Comparison of ENCODE assay signal across 17 cellular contexts in the genomic region with DNA sequence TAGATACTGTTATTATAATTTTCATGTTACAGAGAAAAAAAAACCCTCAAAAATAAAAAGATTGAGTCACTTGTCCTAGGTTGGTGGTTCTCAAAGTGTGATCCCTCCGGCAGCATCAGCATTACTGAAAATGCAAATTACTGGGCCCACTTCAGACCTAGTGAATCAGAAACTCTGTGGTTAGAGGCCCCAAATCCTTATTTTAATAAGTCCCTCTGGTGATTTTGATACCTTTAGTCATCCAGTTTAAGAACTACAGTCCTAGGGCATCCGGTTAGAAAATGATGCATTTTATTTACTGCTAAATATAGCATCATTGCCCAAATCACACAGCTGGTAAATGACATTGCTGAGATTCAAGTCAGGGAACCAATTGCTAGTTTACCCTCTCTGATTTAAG.
DNase-seq lines count a peak whose midpoint lies in the region; ATAC-seq and TF ChIP-seq lines count a peak whose summit lies in the region.
"Had no signal": no experiment of that assay in that cellular context is flagged by ENCODE, and none has a peak within 500 bp of the region (broad histone marks: within the 10 kb centered on the region; RNA-seq: fewer than 3 reads in every experiment).

No MANE protein-coding gene starts in this region.

- POLR2A ChIA-PET in activated CD4-positive, alpha-beta memory T cell treated with anti-CD3 and anti-CD28 coated beads for 36 hours (lab: Charles Lee) = interaction anchor here (0.6 to 1.9 kb wide), 3 partner anchors 165 to 364 kb away, joined by 3 to 7 read pairs (median 5); no protein-coding TSS in a partner anchor
- POLR2A ChIA-PET in activated CD4-positive, alpha-beta memory T cell treated with anti-CD3 and anti-CD28 coated beads, Interleukin-2, amount 10 ng/mL, durations not matched to agents 7 days and 5 days (lab: Charles Lee) = no interaction called here

- H3K36me3 Mint-ChIP-seq in activated CD4-positive, alpha-beta memory T cell treated with anti-CD3 and anti-CD28 coated beads for 36 hours = peaks cover 9% of the 10 kb centered on the region
- H3K36me3 Mint-ChIP-seq in activated CD4-positive, alpha-beta memory T cell treated with anti-CD3 and anti-CD28 coated beads, Interleukin-2, amount 10 ng/mL, durations not matched to agents 7 days and 5 days (ENCODE audit: low read depth) = no peaks in the 10 kb centered on the region
- peaks cover 14% of the 10 kb centered on the region for H3K36me3 Mint-ChIP-seq in HFFc6 (ENCODE audit: low read depth)
- H3K36me3 Mint-ChIP-seq: T-cell had no signal

- no peaks in the 10 kb centered on the region for H3K27me3 Mint-ChIP-seq in activated CD4-positive, alpha-beta memory T cell treated with anti-CD3 and anti-CD28 coated beads for 36 hours
- H3K27me3 Mint-ChIP-seq in activated CD4-positive, alpha-beta memory T cell treated with anti-CD3 and anti-CD28 coated beads, Interleukin-2, amount 10 ng/mL, durations not matched to agents 7 days and 5 days = no peaks in the 10 kb centered on the region
- peaks cover 2% of the 10 kb centered on the region for H3K27me3 Mint-ChIP-seq in HFFc6 (ENCODE audit: insufficient read depth)
- H3K27me3 Mint-ChIP-seq: activated naive CD4-positive, alpha-beta T cell treated with anti-CD3 and anti-CD28 coated beads, Interleukin-2, amount 50 U/mL, for 24 hours; central memory CD8-positive, alpha-beta T cell; T-cell had no signal

- CTCF ChIA-PET in activated CD4-positive, alpha-beta memory T cell treated with anti-CD3 and anti-CD28 coated beads for 36 hours (lab: Charles Lee) = interaction anchor here (1.0 to 2.1 kb wide), 2 partner anchors 202 to 507 kb away, joined by 3 to 6 read pairs; no protein-coding TSS in a partner anchor
- CTCF ChIA-PET in activated CD4-positive, alpha-beta memory T cell treated with anti-CD3 and anti-CD28 coated beads, Interleukin-2, amount 10 ng/mL, durations not matched to agents 7 days and 5 days (lab: Charles Lee) = no interaction called here

- no peaks in the 10 kb centered on the region for H3K9me3 ChIP-seq in skeletal muscle satellite cell (replicated peaks; ENCODE audit: low read length)
- H3K9me3 ChIP-seq: Caco-2, left ventricle myocardium inferior, Peyer's patch had no signal

- TF ChIP-seq CTCF in HFFc6 (IDR thresholded peaks at IDR 0.05) = no peak

- peak overlapping the region; percentile 51 for H3K4me2 ChIP-seq in skeletal muscle satellite cell (ENCODE audit: low read length)

- H3K4me1 ChIP-seq in skeletal muscle satellite cell (ENCODE audit: control insufficient read depth, insufficient read depth, low read length) = peaks cover 53% of the 10 kb centered on the region
- H3K4me1 ChIP-seq: Caco-2, Peyer's patch had no signal

- no peaks in the 10 kb centered on the region for H3K36me3 ChIP-seq in skeletal muscle satellite cell (ENCODE audit: insufficient read depth, low read length)
- H3K36me3 ChIP-seq: left ventricle myocardium inferior, Peyer's patch had no signal

- no peaks in the 10 kb centered on the region for H3K27me3 ChIP-seq in skeletal muscle satellite cell (ENCODE audit: control insufficient read depth, insufficient read depth, low read length)
- H3K27me3 ChIP-seq: Peyer's patch had no signal

- peaks cover 43% of the 10 kb centered on the region for H3K4me1 Mint-ChIP-seq in activated CD4-positive, alpha-beta memory T cell treated with anti-CD3 and anti-CD28 coated beads for 36 hours (ENCODE audit: low read depth)
- H3K4me1 Mint-ChIP-seq in activated CD4-positive, alpha-beta memory T cell treated with anti-CD3 and anti-CD28 coated beads, Interleukin-2, amount 10 ng/mL, durations not matched to agents 7 days and 5 days = peaks cover 3% of the 10 kb centered on the region
- H3K4me1 Mint-ChIP-seq in HFFc6 (ENCODE audit: low read depth) = peaks cover 67% of the 10 kb centered on the region
- H3K4me1 Mint-ChIP-seq: activated CD4-positive, alpha-beta T cell treated with anti-CD3 and anti-CD28 coated beads, Interleukin-2, amount 10 ng/mL, durations not matched to agents 7 days and 5 days; activated naive CD4-positive, alpha-beta T cell treated with anti-CD3 and anti-CD28 coated beads, Interleukin-2, amount 50 U/mL, for 24 hours; central memory CD8-positive, alpha-beta T cell; naive B cell; T-cell had no signal

- no peak for ATAC-seq in HG02938 (IDR thresholded peaks at IDR 0.05; ENCODE audit: unreplicated experiment)
- ATAC-seq in GM21529 (IDR thresholded peaks at IDR 0.05; ENCODE audit: unreplicated experiment) = no peak
- ATAC-seq: T-cell had no signal

- intact Hi-C loops in activated CD4-positive, alpha-beta memory T cell treated with anti-CD3 and anti-CD28 coated beads for 36 hours (cut with micrococcal nuclease) = loop anchor here (1.0 to 5.0 kb wide), 5 partner anchors 26 to 164 kb away; no protein-coding TSS in a partner anchor

- H3K9ac ChIP-seq in skeletal muscle satellite cell (ENCODE audit: low read depth, low read length) = peak overlapping the region; percentile 65

- no peak overlapping the region for H3K27ac Mint-ChIP-seq in activated CD4-positive, alpha-beta memory T cell treated with anti-CD3 and anti-CD28 coated beads for 36 hours
- no peak overlapping the region for H3K27ac Mint-ChIP-seq in activated CD4-positive, alpha-beta memory T cell treated with anti-CD3 and anti-CD28 coated beads, Interleukin-2, amount 10 ng/mL, durations not matched to agents 7 days and 5 days
- H3K27ac Mint-ChIP-seq in HFFc6 = peak overlapping the region; percentile 27; the same call in 1 of the 2 replicates
- H3K27ac Mint-ChIP-seq: activated CD4-positive, alpha-beta T cell treated with anti-CD3 and anti-CD28 coated beads, Interleukin-2, amount 10 ng/mL, durations not matched to agents 7 days and 5 days; activated naive CD4-positive, alpha-beta T cell treated with anti-CD3 and anti-CD28 coated beads, Interleukin-2, amount 50 U/mL, for 24 hours; naive B cell; T-cell had no signal

- peaks cover 15% of the 10 kb centered on the region for H3K9me3 Mint-ChIP-seq in activated CD4-positive, alpha-beta memory T cell treated with anti-CD3 and anti-CD28 coated beads for 36 hours
- H3K9me3 Mint-ChIP-seq in activated CD4-positive, alpha-beta memory T cell treated with anti-CD3 and anti-CD28 coated beads, Interleukin-2, amount 10 ng/mL, durations not matched to agents 7 days and 5 days = peaks cover 21% of the 10 kb centered on the region
- H3K9me3 Mint-ChIP-seq in HFFc6 = peaks cover 9% of the 10 kb centered on the region
- H3K9me3 Mint-ChIP-seq: central memory CD8-positive, alpha-beta T cell had no signal

- peak; percentile 70 for DNase-seq in activated CD4-positive, alpha-beta memory T cell treated with anti-CD3 and anti-CD28 coated beads for 36 hours
- no peak for DNase-seq in activated CD4-positive, alpha-beta memory T cell treated with anti-CD3 and anti-CD28 coated beads, Interleukin-2, amount 10 ng/mL, durations not matched to agents 7 days and 5 days
- DNase-seq in HFFc6 (peak; percentile 73), astrocyte of the hippocampus (ENCODE audit: low read depth, low spot score) (peak; percentile 53), hippocampal formation (lab: John Stamatoyannopoulos, UW) (no peak)
- DNase-seq: activated CD4-positive, alpha-beta T cell treated with anti-CD3 and anti-CD28 coated beads, Interleukin-2, amount 10 ng/mL, durations not matched to agents 7 days and 5 days; Caco-2; left ventricle myocardium inferior; naive B cell; NCI-H226; Peyer's patch; T-cell had no signal

- no peak overlapping the region for H3K4me3 ChIP-seq in skeletal muscle satellite cell (ENCODE audit: low read length)
- H3K4me3 ChIP-seq: left ventricle myocardium inferior, Peyer's patch had no signal

- H3K4me3 Mint-ChIP-seq in activated CD4-positive, alpha-beta memory T cell treated with anti-CD3 and anti-CD28 coated beads for 36 hours = no peak overlapping the region
- H3K4me3 Mint-ChIP-seq in activated CD4-positive, alpha-beta memory T cell treated with anti-CD3 and anti-CD28 coated beads, Interleukin-2, amount 10 ng/mL, durations not matched to agents 7 days and 5 days = no peak overlapping the region
- no peak overlapping the region for H3K4me3 Mint-ChIP-seq in HFFc6
- H3K4me3 Mint-ChIP-seq: activated CD4-positive, alpha-beta T cell treated with anti-CD3 and anti-CD28 coated beads, Interleukin-2, amount 10 ng/mL, durations not matched to agents 7 days and 5 days; activated naive CD4-positive, alpha-beta T cell treated with anti-CD3 and anti-CD28 coated beads, Interleukin-2, amount 50 U/mL, for 24 hours; central memory CD8-positive, alpha-beta T cell; naive B cell; T-cell had no signal

Comparison
In these comparisons a context has a peak if more than half of its experiments do, and no peak if none do; other contexts are left out.
1. DNase-seq: peak in activated CD4-positive, alpha-beta memory T cell treated with anti-CD3 and anti-CD28 coated beads for 36 hours (single experiment), HFFc6 (single experiment) and astrocyte of the hippocampus (single experiment); none in activated CD4-positive, alpha-beta memory T cell treated with anti-CD3 and anti-CD28 coated beads, Interleukin-2, amount 10 ng/mL, durations not matched to agents 7 days and 5 days (single experiment) and hippocampal formation (0 of 2).